8 cellular contexts compared by ENCODE assay signal in genomic region chr7:149669121-149669818, GRCh38.
DNase-seq lines count a peak whose midpoint lies in the region; ATAC-seq and TF ChIP-seq lines count a peak whose summit lies in the region.

No MANE protein-coding gene starts in this region.

- no peaks in the 10 kb centered on the region for H3K36me3 Mint-ChIP-seq in endothelial cell (ENCODE audit: low read depth, unreplicated experiment)

- H3K27me3 Mint-ChIP-seq in endothelial cell (ENCODE audit: unreplicated experiment) = peaks cover 2% of the 10 kb centered on the region
- peaks cover 53% of the 10 kb centered on the region for H3K27me3 Mint-ChIP-seq in stimulated activated naive CD8-positive, alpha-beta T cell treated with anti-CD3 and anti-CD28 coated beads, Interleukin-15, amount 100 ng/mL, for 72 hours

- H3K36me3 ChIP-seq in cardiac muscle cell = no peaks in the 10 kb centered on the region

- H3K9me3 ChIP-seq in cardiac muscle cell (ENCODE audit: low read depth) = no peaks in the 10 kb centered on the region

- H3K4me3 ChIP-seq in cardiac muscle cell (no peak overlapping the region), NB4 (ENCODE audit: low read depth, low read length) (no peak overlapping the region)

- no peak overlapping the region for H3K27ac Mint-ChIP-seq in endothelial cell (ENCODE audit: unreplicated experiment)
- no peak overlapping the region for H3K27ac Mint-ChIP-seq in stimulated activated naive CD8-positive, alpha-beta T cell treated with anti-CD3 and anti-CD28 coated beads, Interleukin-15, amount 100 ng/mL, for 72 hours

- intact Hi-C loops in Right ventricle myocardium inferior (cut with DNase I) = loop anchor here (1.0 kb wide), 1 partner anchor 73 kb away; no protein-coding TSS in a partner anchor

- peak in 1 of 2 donors; percentile 58 for DNase-seq in cardiac muscle cell (ENCODE audit: low read depth in 1 of 2, low spot score in 1 of 2)
- no peak for DNase-seq in Right ventricle myocardium inferior (ENCODE audit: missing footprints)
- peak; percentile 26 for DNase-seq in NB4 (ENCODE audit: low read depth)
- no peak for DNase-seq in endothelial cell (ENCODE audit: low spot score)
- DNase-seq in stimulated activated naive CD8-positive, alpha-beta T cell treated with anti-CD3 and anti-CD28 coated beads, Interleukin-15, amount 100 ng/mL, for 72 hours = peak in 1 of 2 donors; percentile 36
- no peak for DNase-seq in activated gamma-delta T cell treated with Interleukin-2 at 50 U/mL for 16 hours

- TF ChIP-seq CTCF in cardiac muscle cell (IDR thresholded peaks at IDR 0.05; ENCODE audit: low read depth, low read length) (peak; percentile 56), NB4 (IDR thresholded peaks at IDR 0.05; ENCODE audit: low read depth, low read length) (peak; percentile 26), endothelial cell (IDR thresholded peaks at IDR 0.05; ENCODE audit: unreplicated experiment) (peak; percentile 48)

- H3K27ac ChIP-seq in cardiac muscle cell = no peak overlapping the region

- no peaks in the 10 kb centered on the region for H3K27me3 ChIP-seq in cardiac muscle cell

- ATAC-seq in Right ventricle myocardium inferior = no peak
- peak; percentile 35 for ATAC-seq in stimulated activated naive CD8-positive, alpha-beta T cell treated with anti-CD3 and anti-CD28 coated beads, Interleukin-15, amount 100 ng/mL, for 72 hours
- no peak for ATAC-seq in GM21717 (IDR thresholded peaks at IDR 0.05; ENCODE audit: unreplicated experiment)
- ATAC-seq in GM21360 (IDR thresholded peaks at IDR 0.05; ENCODE audit: unreplicated experiment) = no peak

- no peaks in the 10 kb centered on the region for H3K9me3 Mint-ChIP-seq in endothelial cell (ENCODE audit: unreplicated experiment)
- no peaks in the 10 kb centered on the region for H3K9me3 Mint-ChIP-seq in stimulated activated naive CD8-positive, alpha-beta T cell treated with anti-CD3 and anti-CD28 coated beads, Interleukin-15, amount 100 ng/mL, for 72 hours

- no peak for TF ChIP-seq POLR2A in NB4 (IDR thresholded peaks at IDR 0.05; ENCODE audit: extremely low read depth, insufficient read length)

- H3K4me1 ChIP-seq in cardiac muscle cell (ENCODE audit: low read depth) = peaks cover 2% of the 10 kb centered on the region

- no peak overlapping the region for H3K4me3 Mint-ChIP-seq in endothelial cell (ENCODE audit: unreplicated experiment)
- H3K4me3 Mint-ChIP-seq in stimulated activated naive CD8-positive, alpha-beta T cell treated with anti-CD3 and anti-CD28 coated beads, Interleukin-15, amount 100 ng/mL, for 72 hours = no peak overlapping the region

- H3K4me1 Mint-ChIP-seq in endothelial cell (ENCODE audit: unreplicated experiment) = peaks cover 22% of the 10 kb centered on the region
- no peaks in the 10 kb centered on the region for H3K4me1 Mint-ChIP-seq in stimulated activated naive CD8-positive, alpha-beta T cell treated with anti-CD3 and anti-CD28 coated beads, Interleukin-15, amount 100 ng/mL, for 72 hours
